ENCODE assay signal across 1 cellular context in the genomic region with DNA sequence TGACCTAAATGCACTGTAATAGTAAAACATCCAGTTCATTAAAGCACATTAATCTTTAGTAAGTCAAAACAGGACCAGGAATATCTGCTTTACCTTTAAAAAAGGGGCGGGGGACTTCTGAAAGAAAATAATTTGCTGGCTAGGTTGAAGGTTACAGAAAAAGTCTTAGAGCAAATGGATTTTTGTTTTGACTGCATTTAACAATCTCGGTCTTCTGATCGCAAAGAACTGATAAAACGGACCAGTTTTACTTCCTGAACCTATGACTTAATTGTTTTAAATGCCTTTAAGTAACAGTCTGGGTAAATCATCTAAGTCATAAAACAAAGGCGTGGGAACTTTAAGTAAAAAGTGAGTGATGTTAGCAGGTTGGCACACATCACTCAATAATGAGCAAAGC.
TF ChIP-seq lines count a peak whose summit lies in the region.

No MANE protein-coding gene starts in this region.

TF ChIP-seq in HCT116, 20 proteins besides CTCF, POLR2A, EP300 and RAD21 (continued from another document):
- TF ChIP-seq, protein P1, sequence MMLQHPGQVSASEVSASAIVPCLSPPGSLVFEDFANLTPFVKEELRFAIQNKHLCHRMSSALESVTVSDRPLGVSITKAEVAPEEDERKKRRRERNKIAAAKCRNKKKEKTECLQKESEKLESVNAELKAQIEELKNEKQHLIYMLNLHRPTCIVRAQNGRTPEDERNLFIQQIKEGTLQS (IDR thresholded peaks at IDR 0.05): no peak
